1 cellular context compared by ENCODE assay signal in genomic region chr17:76781056-76781982, GRCh38.
TF ChIP-seq lines count a peak whose summit lies in the region.

No MANE protein-coding gene starts in this region.

TF ChIP-seq in K562, 482 proteins besides CTCF, POLR2A, EP300 and RAD21:
- TF ChIP-seq POLR3G (IDR thresholded peaks at IDR 0.05; ENCODE audit: extremely low read depth, insufficient read length, insufficient replicate concordance) (no peak), SRF (CRISPR knock-in tag; IDR thresholded peaks at IDR 0.05) (no peak), RB1 (IDR thresholded peaks at IDR 0.05; ENCODE audit: low read depth) (no peak), ARID2 (IDR thresholded peaks at IDR 0.05) (no peak), PHTF2 (CRISPR knock-in tag; IDR thresholded peaks at IDR 0.05) (no peak), SIX5 (IDR thresholded peaks at IDR 0.05; ENCODE audit: borderline replicate concordance in 1 of 2, insufficient read depth in 1 of 2, low read depth in 1 of 2, low read length in 2 of 2) (no peak), GABPB1 (CRISPR knock-in tag; IDR thresholded peaks at IDR 0.05) (no peak), ZNF398 (CRISPR knock-in tag; IDR thresholded peaks at IDR 0.05) (no peak), BDP1 (IDR thresholded peaks at IDR 0.05; ENCODE audit: insufficient read depth, insufficient read length) (no peak), RAD51 (IDR thresholded peaks at IDR 0.05; ENCODE audit: borderline replicate concordance, low read depth) (no peak)
